In genomic region chr13:46552302-46552680, GRCh38 we compare ENCODE assay signal across 8 cellular contexts. TPM values are rescaled to one million over a fixed set of nuclear protein-coding genes. Genes with fewer than 3 reads are reported as not detected.
DNase-seq lines count a peak whose midpoint lies in the region; ATAC-seq and TF ChIP-seq lines count a peak whose summit lies in the region.

No MANE protein-coding gene starts in this region.

- H3K4me1 Mint-ChIP-seq in activated B cell treated with CpG ODN at 0.5 μM for 24 hours = peaks cover 47% of the 10 kb centered on the region

- H3K36me3 ChIP-seq in hepatocyte (replicated peaks; ENCODE audit: insufficient read depth, low read depth) (no peaks in the 10 kb centered on the region), spleen (no peaks in the 10 kb centered on the region)

- H3K4me3 ChIP-seq in hepatocyte (peak overlapping the region; percentile 98), spleen (peak overlapping the region; percentile 76 to 100 (median 98))

- no peak for TF ChIP-seq POLR2A in spleen (IDR thresholded peaks at IDR 0.05)

- POLR2A ChIA-PET in activated B cell treated with CpG ODN at 0.5 μM for 24 hours (lab: Charles Lee) = interaction anchor here (0.6 to 3.7 kb wide), 20 partner anchors 14 to 183 kb away, joined by 3 to 45 read pairs (median 6); no protein-coding TSS in a partner anchor

- H3K27me3 Mint-ChIP-seq in activated B cell treated with CpG ODN at 0.5 μM for 24 hours = no peaks in the 10 kb centered on the region

- H3K9me3 ChIP-seq in hepatocyte (ENCODE audit: low read depth) = no peaks in the 10 kb centered on the region
- no peaks in the 10 kb centered on the region for H3K9me3 ChIP-seq in spleen

- no peaks in the 10 kb centered on the region for H3K9me2 ChIP-seq in hepatocyte (replicated peaks; ENCODE audit: insufficient read depth)

- CTCF ChIA-PET in activated B cell treated with CpG ODN at 0.5 μM for 24 hours (lab: Charles Lee) = interaction anchor here (0.6 to 3.9 kb wide), 51 partner anchors 8 to 333 kb away, joined by 3 to 168 read pairs (median 5); partner anchors contain the start of gene ESD

- H3K79me2 ChIP-seq in hepatocyte = peaks cover 51% of the 10 kb centered on the region

- H2AFZ ChIP-seq in hepatocyte = peak overlapping the region; percentile 82

- peak overlapping the region; percentile 96 for H3K4me3 Mint-ChIP-seq in activated B cell treated with CpG ODN at 0.5 μM for 24 hours

- ATAC-seq in activated B cell treated with CpG ODN at 0.5 μM for 24 hours (ENCODE audit: low read depth) (no peak), HG03039 (IDR thresholded peaks at IDR 0.05; ENCODE audit: unreplicated experiment) (no peak)

- WGBS in hepatocyte (ENCODE audit: low lambda C conversion rate, missing lambda C conversion rate) = 46% methylated on average over 12 of the region's 12 CpGs
- 16 to 35% (median 21%) methylated on average over 12 of the region's 12 CpGs for WGBS in spleen, 5 donors

- TF ChIP-seq CTCF in activated B cell treated with CpG ODN at 0.5 μM for 24 hours (IDR thresholded peaks at IDR 0.05) (no peak), hepatocyte (IDR thresholded peaks at IDR 0.05; ENCODE audit: poor library complexity) (no peak), spleen (IDR thresholded peaks at IDR 0.05 in 8 of 11, conservative IDR thresholded peaks at IDR 0.05 in 3 of 11) (no peak)

- intact Hi-C loops in activated B cell treated with CpG ODN at 0.5 μM for 24 hours (cut with micrococcal nuclease) (loop anchor here (2.0 to 10.0 kb wide), 4 partner anchors 45 to 1977 kb away; partner anchors contain the start of genes ESD, LCP1 and TSC22D1), spleen (cut with DNase I; ENCODE audit: low total_unique reads) (loop anchor here (10.0 kb wide), 1 partner anchor 133 kb away; no protein-coding TSS in a partner anchor)

- peak overlapping the region; percentile 94 for H3K27ac Mint-ChIP-seq in activated B cell treated with CpG ODN at 0.5 μM for 24 hours

- peak overlapping the region; percentile 95 for H3K4me2 ChIP-seq in hepatocyte

- H3K27me3 ChIP-seq in hepatocyte (no peaks in the 10 kb centered on the region), spleen (replicated peaks in 1 of 7) (no peaks in the 10 kb centered on the region)

- H3K4me1 ChIP-seq in hepatocyte (ENCODE audit: insufficient read depth) = peaks cover 20% of the 10 kb centered on the region
- peaks cover 11 to 52% (median 46%) of the 10 kb centered on the region in 6 donors for H3K4me1 ChIP-seq in spleen

- H3K27ac ChIP-seq in hepatocyte (peak overlapping the region; percentile 92), spleen (peak overlapping the region in 7 of 8 donors; percentile 88 to 94 (median 92))

- H3K36me3 Mint-ChIP-seq in activated B cell treated with CpG ODN at 0.5 μM for 24 hours (ENCODE audit: low read depth) = peaks cover 17% of the 10 kb centered on the region

- DNase-seq in DMS 273 (lab: John Stamatoyannopoulos, UW; ENCODE audit: unreplicated experiment) (peak; percentile 49), DMS 273 treated with DMSO at 0.1 percent for 48 hours (lab: John Stamatoyannopoulos, UW) (no peak), activated B cell treated with CpG ODN at 0.5 μM for 24 hours (no peak), hepatocyte (ENCODE audit: low spot score) (no peak), spleen (no peak), SHP77 treated with DMSO at 0.1 percent for 48 hours (lab: John Stamatoyannopoulos, UW) (no peak)
- no peak for DNase-seq in central memory CD4-positive, alpha-beta T cell

- no peaks in the 10 kb centered on the region for H3K9me3 Mint-ChIP-seq in activated B cell treated with CpG ODN at 0.5 μM for 24 hours

- peaks cover 22% of the 10 kb centered on the region for H4K20me1 ChIP-seq in hepatocyte (ENCODE audit: insufficient read depth, poor library complexity, severe bottlenecking)

RNA-seq across cellular contexts. Expression of gene LRCH1, which starts 0.7 kb away (rescaled TPM):
- total RNA-seq in activated B cell treated with CpG ODN at 0.5 μM for 24 hours (44.0 and 46.3 TPM in 2 replicates), hepatocyte (14.1 and 16.3 TPM in 2 replicates), spleen (10 to 100 TPM; 31.0 to 41.6 (median 38.6) TPM)
- polyA plus RNA-seq in hepatocyte (5.0 and 5.7 TPM in 2 replicates), spleen (10 to 100 TPM in 1 of 3 donors, 1 to 10 TPM in 2; 7.4 to 10.0 (median 7.4) TPM)
